ENCODE assay signal across 8 cellular contexts in the genomic region with DNA sequence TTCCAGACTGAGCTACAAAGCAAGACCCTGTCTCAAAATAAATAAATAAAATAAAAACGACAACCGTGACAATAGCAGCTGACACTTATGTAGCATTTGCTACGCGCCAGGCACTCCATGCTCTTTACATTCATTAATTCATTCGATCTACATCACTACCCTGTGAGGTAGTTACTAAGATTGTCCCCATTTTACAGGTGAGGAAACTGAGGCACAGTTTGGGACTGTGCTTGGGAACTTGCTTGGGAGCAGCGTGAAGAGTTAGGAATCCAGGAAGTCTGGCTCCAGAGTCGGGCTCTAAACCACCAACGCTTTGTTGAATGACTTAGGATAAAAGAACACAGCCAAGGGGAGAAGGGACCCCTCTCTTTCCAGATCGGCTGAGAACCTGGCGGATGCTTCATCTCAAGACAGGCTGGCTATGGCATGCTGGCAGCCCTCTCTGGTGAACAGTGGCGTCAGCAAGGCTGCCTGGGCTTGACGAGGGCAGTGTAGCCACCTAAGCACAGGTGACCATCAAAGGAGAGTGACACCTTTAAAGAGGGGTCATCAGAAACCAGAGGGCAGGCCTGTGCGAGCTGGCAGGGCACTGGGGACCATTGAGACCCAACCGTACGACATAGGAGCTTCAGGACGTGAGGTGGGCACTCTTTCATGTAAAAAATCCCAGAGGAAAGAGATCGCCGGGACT. TPM values are rescaled to one million over a fixed set of nuclear protein-coding genes. Genes with fewer than 3 reads are reported as not detected.
DNase-seq lines count a peak whose midpoint lies in the region; ATAC-seq and TF ChIP-seq lines count a peak whose summit lies in the region.

No MANE protein-coding gene starts in this region.

- H3K9me3 Mint-ChIP-seq in CD8-positive, alpha-beta memory T cell = peaks cover 0 to 1% (median 0%) of the 10 kb centered on the region in 5 donors

- no peak for DNase-seq in CD8-positive, alpha-beta memory T cell
- DNase-seq in choroid plexus epithelial cell (ENCODE audit: low read depth) = no peak
- no peak for DNase-seq in NCI-H1930 (lab: John Stamatoyannopoulos, UW)

- H3K9ac ChIP-seq in HUES48 (ENCODE audit: low read depth, low read length) (peak overlapping the region; percentile 99), muscle layer of colon (ENCODE audit: low read length) (peak overlapping the region; percentile 54)

- peaks cover 17% of the 10 kb centered on the region for H3K4me1 ChIP-seq in CD8-positive, alpha-beta memory T cell (ENCODE audit: insufficient read depth, low read length)
- H3K4me1 ChIP-seq in HUES48 (ENCODE audit: control insufficient read depth, insufficient read depth, low read length) = no peaks in the 10 kb centered on the region
- H3K4me1 ChIP-seq in muscle layer of colon (ENCODE audit: insufficient read depth, low read length) = peaks cover 15% of the 10 kb centered on the region

- no peaks in the 10 kb centered on the region for H3K9me3 ChIP-seq in CD8-positive, alpha-beta memory T cell (ENCODE audit: low read length)
- H3K9me3 ChIP-seq in HUES48 (ENCODE audit: control insufficient read depth, insufficient read depth, low read length) (no peaks in the 10 kb centered on the region), muscle layer of colon (ENCODE audit: low read length) (no peaks in the 10 kb centered on the region)

- peak overlapping the region; percentile 94 to 99 (median 98) for H3K27ac Mint-ChIP-seq in CD8-positive, alpha-beta memory T cell

- H3K36me3 ChIP-seq in CD8-positive, alpha-beta memory T cell (ENCODE audit: insufficient read depth, low read length) = no peaks in the 10 kb centered on the region
- peaks cover 21% of the 10 kb centered on the region for H3K36me3 ChIP-seq in HUES48 (ENCODE audit: control insufficient read depth, insufficient read depth, low read length)
- peaks cover 14% of the 10 kb centered on the region for H3K36me3 ChIP-seq in muscle layer of colon (ENCODE audit: insufficient read depth, low read length)

- H3K27me3 Mint-ChIP-seq in CD8-positive, alpha-beta memory T cell = peaks cover 0 to 7% of the 10 kb centered on the region in 2 donors

- peak overlapping the region; percentile 96 for H3K27ac ChIP-seq in CD8-positive, alpha-beta memory T cell (ENCODE audit: low read depth, low read length)
- H3K27ac ChIP-seq in HUES48 (ENCODE audit: low read depth, low read length) (peak overlapping the region; percentile 98), muscle layer of colon (ENCODE audit: low read depth, low read length) (peak overlapping the region; percentile 96)

- H3K4me1 Mint-ChIP-seq in CD8-positive, alpha-beta memory T cell = peaks cover 27 to 38% (median 28%) of the 10 kb centered on the region in 3 donors

- CTCF ChIA-PET in CD8-positive, alpha-beta memory T cell (lab: Charles Lee) = interaction anchor here (0.9 to 2.7 kb wide), 3 partner anchors 9 to 18 kb away, joined by 3 to 10 read pairs (median 5); no protein-coding TSS in a partner anchor

- peaks cover 0 to 30% (median 4%) of the 10 kb centered on the region in 3 donors for H3K36me3 Mint-ChIP-seq in CD8-positive, alpha-beta memory T cell

- H3K27me3 ChIP-seq in CD8-positive, alpha-beta memory T cell (ENCODE audit: insufficient read depth, low read length, poor library complexity, severe bottlenecking) = no peaks in the 10 kb centered on the region
- H3K27me3 ChIP-seq in HUES48 (ENCODE audit: control insufficient read depth, insufficient read depth, low read length) (no peaks in the 10 kb centered on the region), muscle layer of colon (ENCODE audit: control insufficient read depth in 1 of 2, insufficient read depth in 2 of 2, low read length in 2 of 2) (no peaks in the 10 kb centered on the region)

- H3K4me3 Mint-ChIP-seq in CD8-positive, alpha-beta memory T cell = peak overlapping the region; percentile 89 to 96 (median 94)

- ATAC-seq in HG02610 (IDR thresholded peaks at IDR 0.05; ENCODE audit: unreplicated experiment) (no peak), HG02870 (IDR thresholded peaks at IDR 0.05; ENCODE audit: unreplicated experiment) (no peak), GM18519 (IDR thresholded peaks at IDR 0.05; ENCODE audit: low FRiP score, unreplicated experiment) (no peak)

- TF ChIP-seq CTCF in choroid plexus epithelial cell (conservative IDR thresholded peaks at IDR 0.05; ENCODE audit: low read depth, low read length) = no peak

- peak overlapping the region; percentile 76 for H3K4me3 ChIP-seq in CD8-positive, alpha-beta memory T cell (ENCODE audit: low read length)
- H3K4me3 ChIP-seq in HUES48 (ENCODE audit: low read depth, low read length) = peak overlapping the region; percentile 95
- H3K4me3 ChIP-seq in choroid plexus epithelial cell (ENCODE audit: low read depth, low read length) = peak overlapping the region; percentile 93
- peak overlapping the region; percentile 88 to 89 for H3K4me3 ChIP-seq in muscle layer of colon (ENCODE audit: low read depth in 1 of 2, low read length in 2 of 2)

- POLR2A ChIA-PET in CD8-positive, alpha-beta memory T cell (lab: Charles Lee) = no interaction called here

RNA-seq across cellular contexts. Expression of a gene that starts 0.6 kb away (rescaled TPM):
- 10 to 100 TPM; 21.3 to 21.4 TPM for total RNA-seq in CD8-positive, alpha-beta memory T cell
- polyA plus RNA-seq in CD8-positive, alpha-beta memory T cell = 14.0 TPM

RNA-seq across cellular contexts. Expression of a gene that starts 6.2 kb away (rescaled TPM):
- total RNA-seq in CD8-positive, alpha-beta memory T cell = 10 to 100 TPM; 36.7 to 36.9 TPM
- polyA plus RNA-seq in CD8-positive, alpha-beta memory T cell = 14.4 TPM

RNA-seq across cellular contexts. Expression of a gene that starts 16.6 kb away (rescaled TPM):
- not detected for total RNA-seq in CD8-positive, alpha-beta memory T cell
- not detected for polyA plus RNA-seq in CD8-positive, alpha-beta memory T cell

RNA-seq across cellular contexts. Expression of a gene that starts 19.6 kb away (rescaled TPM):
- total RNA-seq in CD8-positive, alpha-beta memory T cell = not detected
- 0.66 TPM for polyA plus RNA-seq in CD8-positive, alpha-beta memory T cell

RNA-seq across cellular contexts. Expression of a gene that starts 39.1 kb away (rescaled TPM):
- total RNA-seq in CD8-positive, alpha-beta memory T cell = 1 to 10 TPM; 1.0 to 1.2 TPM
- polyA plus RNA-seq in CD8-positive, alpha-beta memory T cell = 0.38 TPM
